Comparison of ENCODE assay signal across 8 cellular contexts in the genomic region with DNA sequence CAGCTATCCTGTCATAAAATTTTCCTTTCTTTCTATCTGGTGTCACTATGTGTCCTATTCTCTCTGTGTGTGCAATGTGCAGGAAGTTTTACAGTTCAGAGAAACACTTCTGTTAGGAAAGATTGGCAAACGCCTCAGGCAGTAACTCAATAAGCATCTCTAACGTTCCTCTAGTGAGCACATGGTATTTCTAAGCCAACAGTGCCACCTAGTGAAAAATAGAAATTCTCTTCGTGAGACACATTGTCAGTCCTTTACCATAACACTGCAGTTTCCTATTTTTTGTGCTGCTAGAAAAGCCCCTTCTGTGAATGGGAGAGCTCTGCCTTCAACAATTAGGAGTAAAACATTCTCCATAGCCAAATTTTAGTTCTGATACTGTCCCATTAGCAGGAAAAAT. TPM values are rescaled to one million over a fixed set of nuclear protein-coding genes. Genes with fewer than 3 reads are reported as not detected.
DNase-seq lines count a peak whose midpoint lies in the region; ATAC-seq and TF ChIP-seq lines count a peak whose summit lies in the region.

No MANE protein-coding gene starts in this region.

- no peaks in the 10 kb centered on the region for H3K4me1 ChIP-seq in right atrium auricular region
- H3K4me1 ChIP-seq in vagina, result no peaks in the 10 kb centered on the region
- no peaks in the 10 kb centered on the region for H3K4me1 ChIP-seq in colonic mucosa

- intact Hi-C loops in Right ventricle myocardium superior (cut with DNase I) (no loop called here), vagina (cut with DNase I) (no loop called here), colonic mucosa (cut with DNase I) (no loop called here)

- DNase-seq in Right ventricle myocardium superior (no peak), right atrium auricular region (ENCODE audit: low spot score) (no peak), RPMI7951 (ENCODE audit: low read depth) (peak; percentile 39), globus pallidus (ENCODE audit: low spot score) (peak; percentile 67), vagina (ENCODE audit: extremely low spot score in 2 of 2) (no peak), colonic mucosa (no peak)
- no peak for DNase-seq in stimulated activated CD4-positive, alpha-beta T cell treated with anti-CD3 and anti-CD28 coated beads, Interleukin-2, amount 100 ng/mL, for 48 hours

- TF ChIP-seq CTCF in right atrium auricular region (IDR thresholded peaks at IDR 0.05) (peak in 1 of 2 donors; percentile 66), vagina (IDR thresholded peaks at IDR 0.05) (peak in 2 of 3 experiments; percentile 10 to 19), colonic mucosa (IDR thresholded peaks at IDR 0.05) (no peak)

- H3K27me3 ChIP-seq in right atrium auricular region (no peaks in the 10 kb centered on the region), vagina (no peaks in the 10 kb centered on the region), colonic mucosa (no peaks in the 10 kb centered on the region)

- H3K27ac ChIP-seq in right atrium auricular region, result no peak overlapping the region
- no peak overlapping the region for H3K27ac ChIP-seq in vagina
- H3K27ac ChIP-seq in colonic mucosa, result no peak overlapping the region

- ATAC-seq in Right ventricle myocardium superior (ENCODE audit: poor library complexity) (peak; percentile 56), GM18498 (IDR thresholded peaks at IDR 0.05; ENCODE audit: unreplicated experiment) (no peak)

- no peak for TF ChIP-seq POLR2A in vagina (IDR thresholded peaks at IDR 0.05)

- H3K36me3 ChIP-seq in right atrium auricular region (no peaks in the 10 kb centered on the region), vagina (no peaks in the 10 kb centered on the region), colonic mucosa (no peaks in the 10 kb centered on the region)

- H3K4me3 ChIP-seq in right atrium auricular region, result no peak overlapping the region
- H3K4me3 ChIP-seq in vagina, result no peak overlapping the region
- H3K4me3 ChIP-seq in colonic mucosa, result no peak overlapping the region

- H3K9ac ChIP-seq in colonic mucosa (ENCODE audit: low read depth in 2 of 2, low read length in 2 of 2), result no peak overlapping the region

- peaks cover 0 to 5% of the 10 kb centered on the region in 2 donors for H3K9me3 ChIP-seq in right atrium auricular region
- H3K9me3 ChIP-seq in vagina, result no peaks in the 10 kb centered on the region
- H3K9me3 ChIP-seq in colonic mucosa, result no peaks in the 10 kb centered on the region

RNA-seq across cellular contexts. Expression of a gene that starts 50.7 kb away (rescaled TPM):
- total RNA-seq in Right ventricle myocardium superior (not detected), right atrium auricular region (not detected), vagina (not detected), colonic mucosa (not detected)
- 0.12 TPM in 1 of 2 replicates, not detected in the other for total RNA-seq in RPMI7951 (2014; rRNA removed; shearing (Covaris generic))

Comparison
In these comparisons a context has a peak if more than half of its experiments do, and no peak if none do; other contexts are left out.
1. DNase-seq: peak in RPMI7951 (single experiment) and globus pallidus (single experiment); none in Right ventricle myocardium superior (single experiment), right atrium auricular region (single experiment), vagina (0 of 2), stimulated activated CD4-positive, alpha-beta T cell treated with anti-CD3 and anti-CD28 coated beads, Interleukin-2, amount 100 ng/mL, for 48 hours (0 of 2) and colonic mucosa (single experiment).